Comparison of ENCODE assay signal across 16 cellular contexts in genomic region chr15:35705030-35705884, GRCh38.
DNase-seq lines count a peak whose midpoint lies in the region; ATAC-seq and TF ChIP-seq lines count a peak whose summit lies in the region.
"Had no signal": no experiment of that assay in that cellular context is flagged by ENCODE, and none has a peak within 500 bp of the region (broad histone marks: within the 10 kb centered on the region; RNA-seq: fewer than 3 reads in every experiment).

No MANE protein-coding gene starts in this region.

- H3K4me1 ChIP-seq in esophagus muscularis mucosa = peaks cover 18 to 24% (median 20%) of the 10 kb centered on the region in 4 donors
- H3K4me1 ChIP-seq in mesenchymal stem cell (ENCODE audit: control insufficient read depth, insufficient read depth, low read depth, low read length) = no peaks in the 10 kb centered on the region
- H3K4me1 ChIP-seq in spleen = peaks cover 0 to 21% (median 8%) of the 10 kb centered on the region in 6 donors

- no peak for TF ChIP-seq EP300 in esophagus muscularis mucosa (IDR thresholded peaks at IDR 0.05)

- no peak for ATAC-seq in HG03521 (IDR thresholded peaks at IDR 0.05; ENCODE audit: unreplicated experiment)
- no peak for ATAC-seq in GM18861 (IDR thresholded peaks at IDR 0.05; ENCODE audit: unreplicated experiment)
- ATAC-seq: activated naive CD4-positive, alpha-beta T cell treated with anti-CD3 and anti-CD28 coated beads, Interleukin-2, amount 50 U/mL, for 72 hours; T-cell had no signal

- no peak overlapping the region for H3K4me2 ChIP-seq in mesenchymal stem cell (ENCODE audit: low read length, poor library complexity, severe bottlenecking)

- no peak overlapping the region for H3K14ac ChIP-seq in mesenchymal stem cell (ENCODE audit: low read length in 2 of 2)

- H3K4me3 ChIP-seq in esophagus muscularis mucosa (no peak overlapping the region), mesenchymal stem cell (ENCODE audit: insufficient read depth in 1 of 2, low read depth in 1 of 2, low read length in 2 of 2) (no peak overlapping the region), spleen (no peak overlapping the region), lower leg skin (ENCODE audit: low read depth, poor library complexity, severe bottlenecking) (no peak overlapping the region)
- H3K4me3 ChIP-seq: ovary, thoracic aorta had no signal

- peak overlapping the region; percentile 47 to 70 (median 60) for H3K27ac ChIP-seq in esophagus muscularis mucosa (replicated peaks in 1 of 4)
- no peak overlapping the region for H3K27ac ChIP-seq in mesenchymal stem cell (ENCODE audit: low read length, poor library complexity, severe bottlenecking)
- H3K27ac ChIP-seq in spleen = peak overlapping the region; percentile 5 to 81 (median 68)
- H3K27ac ChIP-seq: ovary had no signal

- peak; percentile 22 for DNase-seq in LHCN-M2 (ENCODE audit: low read depth)
- no peak for DNase-seq in esophagus muscularis mucosa (ENCODE audit: extremely low spot score)
- DNase-seq in mesenchymal stem cell = peak; percentile 22
- DNase-seq in spleen = no peak
- DNase-seq in lower leg skin (ENCODE audit: low spot score in 2 of 2) = no peak
- no peak for DNase-seq in KG1 (lab: John Stamatoyannopoulos, UW)
- DNase-seq: activated CD8-positive, alpha-beta memory T cell treated with anti-CD3 and anti-CD28 coated beads, Interleukin-2, amount 50 U/mL, for 48 hours; Kasumi-1; NCI-H1694 treated with DMSO at 0.1 percent for 48 hours; NCI-H524 treated with DMSO at 0.1 percent for 48 hours; ovary; T-cell had no signal

- 50% methylated on average over 2 of the region's 2 CpGs for WGBS in esophagus muscularis mucosa
- WGBS in mesenchymal stem cell = 100% methylated on average over 1 of the region's 2 CpGs
- whole genome bisulfite sequencing in spleen, 5 donors = 65 to 80% (median 70%) methylated on average over 2 of the region's 2 CpGs
- WGBS in lower leg skin, 2 donors = 64 to 67% methylated on average over 2 of the region's 2 CpGs

- H3K79me1 ChIP-seq in mesenchymal stem cell (replicated peaks; ENCODE audit: low read length, poor library complexity, severe bottlenecking) = no peaks in the 10 kb centered on the region

- H4K91ac ChIP-seq in mesenchymal stem cell (ENCODE audit: low read length) = no peak overlapping the region

- H2BK12ac ChIP-seq in mesenchymal stem cell (ENCODE audit: low read length in 2 of 2) = peak overlapping the region; percentile 59 to 63

- no peak overlapping the region for H2BK5ac ChIP-seq in mesenchymal stem cell (ENCODE audit: low read depth, low read length, poor library complexity, severe bottlenecking)

- H3K36me3 ChIP-seq in esophagus muscularis mucosa = no peaks in the 10 kb centered on the region
- no peaks in the 10 kb centered on the region for H3K36me3 ChIP-seq in mesenchymal stem cell (ENCODE audit: control insufficient read depth in 1 of 2, insufficient read depth in 2 of 2, low read depth in 1 of 2, low read length in 2 of 2)
- no peaks in the 10 kb centered on the region for H3K36me3 ChIP-seq in spleen
- H3K36me3 ChIP-seq: ovary, thoracic aorta had no signal

- peak overlapping the region; percentile 3 for H3K9ac ChIP-seq in mesenchymal stem cell (ENCODE audit: low read length)

- intact Hi-C loops in esophagus muscularis mucosa (cut with DNase I) (no loop called here), spleen (cut with DNase I; ENCODE audit: low total_unique reads) (no loop called here), lower leg skin (cut with DNase I; ENCODE audit: low total_unique reads) (no loop called here)

- no peak overlapping the region for H2AK5ac ChIP-seq in mesenchymal stem cell (ENCODE audit: low read length, severe bottlenecking)

- TF ChIP-seq POLR2A in esophagus muscularis mucosa (IDR thresholded peaks at IDR 0.05; ENCODE audit: low read depth) (no peak), spleen (IDR thresholded peaks at IDR 0.05) (no peak), lower leg skin (IDR thresholded peaks at IDR 0.05) (no peak)

- no peaks in the 10 kb centered on the region for H3K27me3 ChIP-seq in esophagus muscularis mucosa
- H3K27me3 ChIP-seq in mesenchymal stem cell (ENCODE audit: control insufficient read depth in 1 of 2, insufficient read depth in 1 of 2, low read length in 2 of 2) = no peaks in the 10 kb centered on the region
- no peaks in the 10 kb centered on the region for H3K27me3 ChIP-seq in spleen (replicated peaks in 1 of 7)
- H3K27me3 ChIP-seq: ovary had no signal

- H3K9me3 ChIP-seq in esophagus muscularis mucosa (no peaks in the 10 kb centered on the region), mesenchymal stem cell (ENCODE audit: control insufficient read depth, low read length) (no peaks in the 10 kb centered on the region), spleen (no peaks in the 10 kb centered on the region)
- H3K9me3 ChIP-seq: ovary, thoracic aorta had no signal

- no peak overlapping the region for H2AFZ ChIP-seq in mesenchymal stem cell (ENCODE audit: low read depth, low read length)

- no peak overlapping the region for H2BK15ac ChIP-seq in mesenchymal stem cell (ENCODE audit: low read depth, poor library complexity, severe bottlenecking)

- peak overlapping the region in 1 of 2 experiments; percentile 60 for H3K4ac ChIP-seq in mesenchymal stem cell (ENCODE audit: low read depth in 1 of 2, low read length in 2 of 2)

- H3K18ac ChIP-seq in mesenchymal stem cell (ENCODE audit: low read depth in 1 of 2, low read length in 2 of 2) = peak overlapping the region in 1 of 2 experiments; percentile 94

- H2BK120ac ChIP-seq in mesenchymal stem cell (ENCODE audit: low read depth, low read length) = peak overlapping the region; percentile 73

- H3K23ac ChIP-seq in mesenchymal stem cell (ENCODE audit: low read length in 2 of 2) = no peak overlapping the region

- no peak overlapping the region for H4K8ac ChIP-seq in mesenchymal stem cell (ENCODE audit: low read length)

- TF ChIP-seq CTCF in esophagus muscularis mucosa (IDR thresholded peaks at IDR 0.05) = no peak
- TF ChIP-seq CTCF in spleen (IDR thresholded peaks at IDR 0.05 in 8 of 11, conservative IDR thresholded peaks at IDR 0.05 in 3 of 11) = no peak
- no peak for TF ChIP-seq CTCF in lower leg skin (IDR thresholded peaks at IDR 0.05)

Comparison
In these comparisons a context has a peak if more than half of its experiments do, and no peak if none do; other contexts are left out.
1. DNase-seq: peak in LHCN-M2 (single experiment) and mesenchymal stem cell (single experiment); none in esophagus muscularis mucosa (single experiment), spleen (single experiment), lower leg skin (0 of 2) and KG1 (single experiment).